Comparison of ENCODE assay signal across 11 cellular contexts in the genomic region with DNA sequence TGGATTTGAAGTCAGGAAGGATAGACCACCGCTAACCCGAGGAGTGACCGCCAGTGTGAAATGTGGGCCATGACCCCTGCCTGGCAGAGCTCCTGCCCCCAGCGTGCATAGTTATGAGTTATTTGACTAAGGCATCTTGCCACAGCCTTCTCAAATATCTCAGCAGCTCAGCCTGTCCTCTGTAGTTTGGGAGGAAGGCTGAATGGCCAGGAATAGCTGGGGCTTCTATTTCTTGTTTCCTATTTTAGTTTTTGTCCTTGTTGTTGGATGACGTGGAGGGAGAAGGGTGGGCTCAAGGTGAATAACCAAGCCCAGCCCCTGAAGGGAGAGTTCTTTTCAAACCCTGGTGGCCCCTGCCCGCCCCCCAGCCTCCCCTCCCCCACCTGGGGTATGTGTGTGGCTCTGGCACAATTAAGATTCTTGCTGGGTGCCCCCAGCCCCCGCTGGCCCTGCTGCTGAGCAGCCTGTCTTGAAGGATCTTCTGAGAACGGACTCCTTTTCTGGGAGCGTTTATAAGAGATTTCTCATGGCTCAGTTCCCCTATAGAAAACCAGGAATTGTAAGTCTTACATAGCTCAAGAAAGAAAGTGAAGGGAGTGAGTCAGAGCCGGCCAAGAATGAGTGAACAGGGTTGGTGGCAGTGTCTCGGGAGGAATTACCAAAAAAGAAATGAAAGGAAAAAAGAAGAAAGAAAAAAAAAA.
DNase-seq lines count a peak whose midpoint lies in the region; ATAC-seq and TF ChIP-seq lines count a peak whose summit lies in the region.
"Had no signal": no experiment of that assay in that cellular context is flagged by ENCODE, and none has a peak within 500 bp of the region (broad histone marks: within the 10 kb centered on the region; RNA-seq: fewer than 3 reads in every experiment).

No MANE protein-coding gene starts in this region.

- H3K4me1 Mint-ChIP-seq in mesothelial cell of epicardium = peaks cover 40% of the 10 kb centered on the region

- H3K27ac Mint-ChIP-seq in mesothelial cell of epicardium = peak overlapping the region; percentile 87

- no peak overlapping the region for H3K9ac ChIP-seq in Karpas-422 (ENCODE audit: low read length)

- H3K27me3 ChIP-seq in SJSA1 (replicated peaks) (no peaks in the 10 kb centered on the region), uterus (no peaks in the 10 kb centered on the region), Karpas-422 (ENCODE audit: low read length) (no peaks in the 10 kb centered on the region)

- ATAC-seq in HG03095 (IDR thresholded peaks at IDR 0.05; ENCODE audit: unreplicated experiment) = no peak

- intact Hi-C loops in uterus (cut with DNase I; ENCODE audit: low total_unique reads) = no loop called here

- H3K4me3 ChIP-seq in SJSA1 (no peak overlapping the region), uterus (no peak overlapping the region), Karpas-422 (ENCODE audit: low read length) (no peak overlapping the region)
- H3K4me3 ChIP-seq: esophagus squamous epithelium had no signal

- TF ChIP-seq CTCF in mesothelial cell of epicardium (IDR thresholded peaks at IDR 0.05; ENCODE audit: unreplicated experiment) (no peak), uterus (IDR thresholded peaks at IDR 0.05) (no peak)

- H4K20me1 ChIP-seq in Karpas-422 (ENCODE audit: insufficient read depth, low read depth, low read length) = no peaks in the 10 kb centered on the region

- H3K36me3 ChIP-seq in SJSA1 (peaks cover 24% of the 10 kb centered on the region), uterus (no peaks in the 10 kb centered on the region), Karpas-422 (ENCODE audit: insufficient read depth, low read length) (no peaks in the 10 kb centered on the region)
- H3K36me3 ChIP-seq: esophagus squamous epithelium had no signal

- H3K27ac ChIP-seq in SJSA1 (peak overlapping the region; percentile 47), uterus (peak overlapping the region; percentile 18 to 24), Karpas-422 (ENCODE audit: low read length) (no peak overlapping the region)
- H3K27ac ChIP-seq: esophagus squamous epithelium had no signal

- H3K4me1 ChIP-seq in SJSA1 (replicated peaks) (peaks cover 22% of the 10 kb centered on the region), uterus (peaks cover 0 to 5% of the 10 kb centered on the region in 2 donors), Karpas-422 (ENCODE audit: low read length) (no peaks in the 10 kb centered on the region)

- no peak overlapping the region for H2AFZ ChIP-seq in Karpas-422 (ENCODE audit: low read length)

- peak overlapping the region; percentile 2 for H3K4me3 Mint-ChIP-seq in mesothelial cell of epicardium

- no peak overlapping the region for H3K4me2 ChIP-seq in Karpas-422 (ENCODE audit: low read depth, low read length, poor library complexity, severe bottlenecking)

- H3K9me3 ChIP-seq in SJSA1 (replicated peaks) (no peaks in the 10 kb centered on the region), uterus (no peaks in the 10 kb centered on the region), Karpas-422 (ENCODE audit: low read length) (no peaks in the 10 kb centered on the region)
- H3K9me3 ChIP-seq: esophagus squamous epithelium had no signal

- TF ChIP-seq POLR2A in uterus (IDR thresholded peaks at IDR 0.05) = no peak

- H3K27me3 Mint-ChIP-seq in mesothelial cell of epicardium (ENCODE audit: low read depth) = no peaks in the 10 kb centered on the region

- DNase-seq in SJSA1 (ENCODE audit: low read depth in 1 of 2, low spot score in 2 of 2) = peak; percentile 63 to 64
- peak; percentile 56 for DNase-seq in fibroblast of gingiva (ENCODE audit: low read depth)
- DNase-seq in mesothelial cell of epicardium (ENCODE audit: low spot score in 2 of 2, unreplicated experiment in 2 of 2) = no peak
- no peak for DNase-seq in uterus
- DNase-seq in COR-L47 (lab: John Stamatoyannopoulos, UW) = no peak
- no peak for DNase-seq in Karpas-422
- DNase-seq: DMS79, esophagus squamous epithelium, NCI-H187, T-helper 2 cell had no signal

- H3K9me3 Mint-ChIP-seq in mesothelial cell of epicardium = no peaks in the 10 kb centered on the region

- no peaks in the 10 kb centered on the region for H3K9me2 ChIP-seq in Karpas-422 (replicated peaks; ENCODE audit: insufficient read depth, low read length)

- H3K36me3 Mint-ChIP-seq in mesothelial cell of epicardium = no peaks in the 10 kb centered on the region

- no peaks in the 10 kb centered on the region for H3K79me2 ChIP-seq in Karpas-422 (ENCODE audit: low read length)

Comparison
In these comparisons a context has a peak if more than half of its experiments do, and no peak if none do; other contexts are left out.
1. DNase-seq: peak in SJSA1 (2 of 2) and fibroblast of gingiva (single experiment); none in mesothelial cell of epicardium (0 of 2), uterus (0 of 2), COR-L47 (single experiment) and Karpas-422 (single experiment).